ENCODE assay signal across 1 cellular context in genomic region chr17:38715216-38715943, GRCh38.
TF ChIP-seq lines count a peak whose summit lies in the region.

No MANE protein-coding gene starts in this region.

TF ChIP-seq in GM12878, 131 proteins besides CTCF, POLR2A, EP300 and RAD21:
- 0 out of 2 replicates have a peak, but pooled peaks have one; percentile 12 for TF ChIP-seq POLR2AphosphoS2 (IDR thresholded peaks at IDR 0.05; ENCODE audit: low read depth, low read length)
- TF ChIP-seq CREB1 (IDR thresholded peaks at IDR 0.05; ENCODE audit: low read depth), result no peak
